1 cellular context compared by ENCODE assay signal in genomic region chr17:82657926-82658325, GRCh38.
A peak's percentile ranks its signal among the peaks of the same experiment; 100 is the strongest.
TF ChIP-seq lines count a peak whose summit lies in the region.

No MANE protein-coding gene starts in this region.

TF ChIP-seq in HepG2, 621 proteins besides CTCF, POLR2A, EP300 and RAD21:
- TF ChIP-seq AGO2 (optimal IDR thresholded peaks at IDR 0.05; ENCODE audit: low read depth, low read length), result peak; percentile 26
- no peak for TF ChIP-seq ARNT (IDR thresholded peaks at IDR 0.05)
